Comparison of ENCODE assay signal across 1 cellular context in the genomic region with DNA sequence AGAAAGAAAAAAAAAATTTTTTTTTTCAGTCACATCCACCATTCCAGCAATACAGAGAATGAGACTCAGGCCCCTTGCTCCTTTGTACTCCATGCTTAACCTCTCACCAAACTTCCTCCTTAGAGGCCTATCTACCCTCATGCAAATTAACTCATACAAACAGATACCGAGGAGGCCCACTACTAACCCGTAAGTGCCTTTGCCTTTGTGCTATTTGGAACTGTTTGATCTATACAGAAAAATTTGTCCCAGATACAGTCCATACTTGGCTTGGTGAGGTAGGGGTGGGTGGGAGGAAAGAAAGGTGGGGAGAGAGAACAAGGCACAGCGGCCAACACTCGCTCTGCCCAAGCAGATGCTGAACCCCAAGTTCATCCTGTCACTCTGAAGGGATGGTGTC.
TF ChIP-seq lines count a peak whose summit lies in the region.

No MANE protein-coding gene starts in this region.

TF ChIP-seq in IMR-90, 13 proteins besides CTCF, POLR2A, EP300 and RAD21 (continued from another document):
- TF ChIP-seq, protein P1, sequence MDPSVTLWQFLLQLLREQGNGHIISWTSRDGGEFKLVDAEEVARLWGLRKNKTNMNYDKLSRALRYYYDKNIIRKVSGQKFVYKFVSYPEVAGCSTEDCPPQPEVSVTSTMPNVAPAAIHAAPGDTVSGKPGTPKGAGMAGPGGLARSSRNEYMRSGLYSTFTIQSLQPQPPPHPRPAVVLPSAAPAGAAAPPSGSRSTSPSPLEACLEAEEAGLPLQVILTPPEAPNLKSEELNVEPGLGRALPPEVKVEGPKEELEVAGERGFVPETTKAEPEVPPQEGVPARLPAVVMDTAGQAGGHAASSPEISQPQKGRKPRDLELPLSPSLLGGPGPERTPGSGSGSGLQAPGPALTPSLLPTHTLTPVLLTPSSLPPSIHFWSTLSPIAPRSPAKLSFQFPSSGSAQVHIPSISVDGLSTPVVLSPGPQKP (IDR thresholded peaks at IDR 0.05; ENCODE audit: borderline replicate concordance, low read depth, low read length), result no peak
- TF ChIP-seq, protein P2, sequence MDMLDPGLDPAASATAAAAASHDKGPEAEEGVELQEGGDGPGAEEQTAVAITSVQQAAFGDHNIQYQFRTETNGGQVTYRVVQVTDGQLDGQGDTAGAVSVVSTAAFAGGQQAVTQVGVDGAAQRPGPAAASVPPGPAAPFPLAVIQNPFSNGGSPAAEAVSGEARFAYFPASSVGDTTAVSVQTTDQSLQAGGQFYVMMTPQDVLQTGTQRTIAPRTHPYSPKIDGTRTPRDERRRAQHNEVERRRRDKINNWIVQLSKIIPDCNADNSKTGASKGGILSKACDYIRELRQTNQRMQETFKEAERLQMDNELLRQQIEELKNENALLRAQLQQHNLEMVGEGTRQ (IDR thresholded peaks at IDR 0.05; ENCODE audit: low read depth, low read length), result no peak
- TF ChIP-seq SMC3 (IDR thresholded peaks at IDR 0.05; ENCODE audit: low read depth, low read length), result no peak
TF ChIP-seq in IMR-90: peak in this region for 0.
